Comparison of ENCODE assay signal across 1 cellular context in genomic region chr10:75209325-75210192, GRCh38.
TF ChIP-seq lines count a peak whose summit lies in the region.

No MANE protein-coding gene starts in this region.

TF ChIP-seq in K562, 482 proteins besides CTCF, POLR2A, EP300 and RAD21 (continued from another document and continues in another):
- TF ChIP-seq GABPB1 (CRISPR knock-in tag; IDR thresholded peaks at IDR 0.05) (no peak), TFAM (CRISPR knock-in tag; conservative IDR thresholded peaks at IDR 0.05) (no peak), PHB (CRISPR knock-in tag; IDR thresholded peaks at IDR 0.05) (0 out of 2 replicates have a peak, but pooled peaks have one; percentile 41), E2F5 (CRISPR knock-in tag; IDR thresholded peaks at IDR 0.05) (no peak; the same call in 1 of the 2 replicates), SRSF9 (IDR thresholded peaks at IDR 0.05; ENCODE audit: borderline replicate concordance, low read depth, low read length) (no peak), CBX2 (IDR thresholded peaks at IDR 0.05; ENCODE audit: insufficient read depth, low read length, poor library complexity, severe bottlenecking) (no peak), HMGN3 (IDR thresholded peaks at IDR 0.05; ENCODE audit: borderline replicate concordance, extremely low read depth, insufficient read length, low read depth, low read length) (no peak), RAD51 (IDR thresholded peaks at IDR 0.05; ENCODE audit: borderline replicate concordance, low read depth) (no peak; the same call in 1 of the 2 replicates), SRF (CRISPR knock-in tag; IDR thresholded peaks at IDR 0.05) (no peak), RBM25 (IDR thresholded peaks at IDR 0.05; ENCODE audit: low read depth, low read length, severe bottlenecking) (no peak), PRMT5 (CRISPR knock-in tag; IDR thresholded peaks at IDR 0.05) (no peak), POLR2B (IDR thresholded peaks at IDR 0.05; ENCODE audit: low read depth, partially characterized antibody) (peak; percentile 59), SRSF3 (IDR thresholded peaks at IDR 0.05; ENCODE audit: insufficient read depth, low read length) (no peak), PRDM10 (IDR thresholded peaks at IDR 0.05; ENCODE audit: partially characterized antibody) (no peak), GABPB2 (CRISPR knock-in tag; conservative IDR thresholded peaks at IDR 0.05) (no peak), FIP1L1 (IDR thresholded peaks at IDR 0.05; ENCODE audit: low read depth, low read length, poor library complexity, severe bottlenecking) (no peak), ZNF133 (CRISPR knock-in tag; IDR thresholded peaks at IDR 0.05) (peak; percentile 78; the same call in 1 of the 2 replicates), NFXL1 (CRISPR knock-in tag; IDR thresholded peaks at IDR 0.05) (peak; percentile 60; the same call in 1 of the 2 replicates), MXI1 (IDR thresholded peaks at IDR 0.05; ENCODE audit: low read depth, low read length) (no peak), PYGO2 (tag; IDR thresholded peaks at IDR 0.05) (peak; percentile 90), ZNF165 (CRISPR knock-in tag; IDR thresholded peaks at IDR 0.05; ENCODE audit: borderline replicate concordance) (peak; percentile 73; the same call in 1 of the 2 replicates), SP2 (IDR thresholded peaks at IDR 0.05; ENCODE audit: extremely low read depth, low read depth, low read length, poor library complexity, severe bottlenecking) (no peak), RBM22 (IDR thresholded peaks at IDR 0.05; ENCODE audit: low read depth, low read length, poor library complexity, severe bottlenecking) (no peak), CHD4 (IDR thresholded peaks at IDR 0.05; ENCODE audit: insufficient read depth, insufficient replicate concordance, low read depth, low read length, poor library complexity, severe bottlenecking) (peak; percentile 39), HDAC1 (IDR thresholded peaks at IDR 0.05) (peak in 1 of 2 experiments; percentile 71; a peak in 1 of 4 replicates), ZNF584 (CRISPR knock-in tag; IDR thresholded peaks at IDR 0.05; ENCODE audit: low read depth) (peak; percentile 97), SNRNP70 (optimal IDR thresholded peaks at IDR 0.05; ENCODE audit: low read depth, low read length) (no peak), DMBX1 (CRISPR knock-in tag; IDR thresholded peaks at IDR 0.05; ENCODE audit: borderline replicate concordance) (peak; percentile 97), ZBTB7A (IDR thresholded peaks at IDR 0.05; ENCODE audit: borderline replicate concordance, control insufficient read depth, low read depth, low read length) (no peak), ETV6 (IDR thresholded peaks at IDR 0.05; ENCODE audit: borderline replicate concordance in 1 of 2, low read depth in 2 of 2, low read length in 1 of 2) (no peak), ETV6 (CRISPR knock-in tag; IDR thresholded peaks at IDR 0.05; ENCODE audit: borderline replicate concordance) (no peak), HMG20A (CRISPR knock-in tag; conservative IDR thresholded peaks at IDR 0.05) (no peak), KDM4B (IDR thresholded peaks at IDR 0.05; ENCODE audit: borderline replicate concordance in 2 of 2, low read depth in 1 of 2) (no peak; a peak in 1 of 4 replicates), FOXP1 (CRISPR knock-in tag; IDR thresholded peaks at IDR 0.05) (no peak), DEAF1 (CRISPR knock-in tag; IDR thresholded peaks at IDR 0.05) (no peak), KDM1A (IDR thresholded peaks at IDR 0.05) (peak in 1 of 2 experiments; percentile 26; a peak in 1 of 4 replicates)
- TF ChIP-seq, protein P1, sequence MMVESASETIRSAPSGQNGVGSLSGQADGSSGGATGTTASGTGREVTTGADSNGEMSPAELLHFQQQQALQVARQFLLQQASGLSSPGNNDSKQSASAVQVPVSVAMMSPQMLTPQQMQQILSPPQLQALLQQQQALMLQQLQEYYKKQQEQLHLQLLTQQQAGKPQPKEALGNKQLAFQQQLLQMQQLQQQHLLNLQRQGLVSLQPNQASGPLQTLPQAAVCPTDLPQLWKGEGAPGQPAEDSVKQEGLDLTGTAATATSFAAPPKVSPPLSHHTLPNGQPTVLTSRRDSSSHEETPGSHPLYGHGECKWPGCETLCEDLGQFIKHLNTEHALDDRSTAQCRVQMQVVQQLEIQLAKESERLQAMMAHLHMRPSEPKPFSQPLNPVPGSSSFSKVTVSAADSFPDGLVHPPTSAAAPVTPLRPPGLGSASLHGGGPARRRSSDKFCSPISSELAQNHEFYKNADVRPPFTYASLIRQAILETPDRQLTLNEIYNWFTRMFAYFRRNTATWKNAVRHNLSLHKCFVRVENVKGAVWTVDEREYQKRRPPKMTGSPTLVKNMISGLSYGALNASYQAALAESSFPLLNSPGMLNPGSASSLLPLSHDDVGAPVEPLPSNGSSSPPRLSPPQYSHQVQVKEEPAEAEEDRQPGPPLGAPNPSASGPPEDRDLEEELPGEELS (CRISPR knock-in tag; IDR thresholded peaks at IDR 0.05; ENCODE audit: borderline replicate concordance), result no peak
- TF ChIP-seq, protein P2, sequence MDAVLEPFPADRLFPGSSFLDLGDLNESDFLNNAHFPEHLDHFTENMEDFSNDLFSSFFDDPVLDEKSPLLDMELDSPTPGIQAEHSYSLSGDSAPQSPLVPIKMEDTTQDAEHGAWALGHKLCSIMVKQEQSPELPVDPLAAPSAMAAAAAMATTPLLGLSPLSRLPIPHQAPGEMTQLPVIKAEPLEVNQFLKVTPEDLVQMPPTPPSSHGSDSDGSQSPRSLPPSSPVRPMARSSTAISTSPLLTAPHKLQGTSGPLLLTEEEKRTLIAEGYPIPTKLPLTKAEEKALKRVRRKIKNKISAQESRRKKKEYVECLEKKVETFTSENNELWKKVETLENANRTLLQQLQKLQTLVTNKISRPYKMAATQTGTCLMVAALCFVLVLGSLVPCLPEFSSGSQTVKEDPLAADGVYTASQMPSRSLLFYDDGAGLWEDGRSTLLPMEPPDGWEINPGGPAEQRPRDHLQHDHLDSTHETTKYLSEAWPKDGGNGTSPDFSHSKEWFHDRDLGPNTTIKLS (IDR thresholded peaks at IDR 0.05; ENCODE audit: borderline replicate concordance, low read depth), result no peak
- TF ChIP-seq, protein P3, sequence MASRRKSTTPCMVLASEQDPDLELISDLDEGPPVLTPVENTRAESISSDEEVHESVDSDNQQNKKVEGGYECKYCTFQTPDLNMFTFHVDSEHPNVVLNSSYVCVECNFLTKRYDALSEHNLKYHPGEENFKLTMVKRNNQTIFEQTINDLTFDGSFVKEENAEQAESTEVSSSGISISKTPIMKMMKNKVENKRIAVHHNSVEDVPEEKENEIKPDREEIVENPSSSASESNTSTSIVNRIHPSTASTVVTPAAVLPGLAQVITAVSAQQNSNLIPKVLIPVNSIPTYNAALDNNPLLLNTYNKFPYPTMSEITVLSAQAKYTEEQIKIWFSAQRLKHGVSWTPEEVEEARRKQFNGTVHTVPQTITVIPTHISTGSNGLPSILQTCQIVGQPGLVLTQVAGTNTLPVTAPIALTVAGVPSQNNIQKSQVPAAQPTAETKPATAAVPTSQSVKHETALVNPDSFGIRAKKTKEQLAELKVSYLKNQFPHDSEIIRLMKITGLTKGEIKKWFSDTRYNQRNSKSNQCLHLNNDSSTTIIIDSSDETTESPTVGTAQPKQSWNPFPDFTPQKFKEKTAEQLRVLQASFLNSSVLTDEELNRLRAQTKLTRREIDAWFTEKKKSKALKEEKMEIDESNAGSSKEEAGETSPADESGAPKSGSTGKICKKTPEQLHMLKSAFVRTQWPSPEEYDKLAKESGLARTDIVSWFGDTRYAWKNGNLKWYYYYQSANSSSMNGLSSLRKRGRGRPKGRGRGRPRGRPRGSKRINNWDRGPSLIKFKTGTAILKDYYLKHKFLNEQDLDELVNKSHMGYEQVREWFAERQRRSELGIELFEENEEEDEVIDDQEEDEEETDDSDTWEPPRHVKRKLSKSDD (conservative IDR thresholded peaks at IDR 0.05; ENCODE audit: low read length), result no peak
- TF ChIP-seq, protein P4, sequence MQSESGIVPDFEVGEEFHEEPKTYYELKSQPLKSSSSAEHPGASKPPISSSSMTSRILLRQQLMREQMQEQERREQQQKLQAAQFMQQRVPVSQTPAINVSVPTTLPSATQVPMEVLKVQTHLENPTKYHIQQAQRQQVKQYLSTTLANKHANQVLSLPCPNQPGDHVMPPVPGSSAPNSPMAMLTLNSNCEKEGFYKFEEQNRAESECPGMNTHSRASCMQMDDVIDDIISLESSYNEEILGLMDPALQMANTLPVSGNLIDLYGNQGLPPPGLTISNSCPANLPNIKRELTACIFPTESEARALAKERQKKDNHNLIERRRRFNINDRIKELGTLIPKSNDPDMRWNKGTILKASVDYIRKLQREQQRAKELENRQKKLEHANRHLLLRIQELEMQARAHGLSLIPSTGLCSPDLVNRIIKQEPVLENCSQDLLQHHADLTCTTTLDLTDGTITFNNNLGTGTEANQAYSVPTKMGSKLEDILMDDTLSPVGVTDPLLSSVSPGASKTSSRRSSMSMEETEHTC (IDR thresholded peaks at IDR 0.05), result no peak
- TF ChIP-seq, protein P5, sequence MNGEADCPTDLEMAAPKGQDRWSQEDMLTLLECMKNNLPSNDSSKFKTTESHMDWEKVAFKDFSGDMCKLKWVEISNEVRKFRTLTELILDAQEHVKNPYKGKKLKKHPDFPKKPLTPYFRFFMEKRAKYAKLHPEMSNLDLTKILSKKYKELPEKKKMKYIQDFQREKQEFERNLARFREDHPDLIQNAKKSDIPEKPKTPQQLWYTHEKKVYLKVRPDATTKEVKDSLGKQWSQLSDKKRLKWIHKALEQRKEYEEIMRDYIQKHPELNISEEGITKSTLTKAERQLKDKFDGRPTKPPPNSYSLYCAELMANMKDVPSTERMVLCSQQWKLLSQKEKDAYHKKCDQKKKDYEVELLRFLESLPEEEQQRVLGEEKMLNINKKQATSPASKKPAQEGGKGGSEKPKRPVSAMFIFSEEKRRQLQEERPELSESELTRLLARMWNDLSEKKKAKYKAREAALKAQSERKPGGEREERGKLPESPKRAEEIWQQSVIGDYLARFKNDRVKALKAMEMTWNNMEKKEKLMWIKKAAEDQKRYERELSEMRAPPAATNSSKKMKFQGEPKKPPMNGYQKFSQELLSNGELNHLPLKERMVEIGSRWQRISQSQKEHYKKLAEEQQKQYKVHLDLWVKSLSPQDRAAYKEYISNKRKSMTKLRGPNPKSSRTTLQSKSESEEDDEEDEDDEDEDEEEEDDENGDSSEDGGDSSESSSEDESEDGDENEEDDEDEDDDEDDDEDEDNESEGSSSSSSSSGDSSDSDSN (IDR thresholded peaks at IDR 0.05; ENCODE audit: borderline replicate concordance in 1 of 2, low read depth in 2 of 2, low read length in 2 of 2), result no peak; a peak in 1 of 4 replicates
- TF ChIP-seq, protein P6, sequence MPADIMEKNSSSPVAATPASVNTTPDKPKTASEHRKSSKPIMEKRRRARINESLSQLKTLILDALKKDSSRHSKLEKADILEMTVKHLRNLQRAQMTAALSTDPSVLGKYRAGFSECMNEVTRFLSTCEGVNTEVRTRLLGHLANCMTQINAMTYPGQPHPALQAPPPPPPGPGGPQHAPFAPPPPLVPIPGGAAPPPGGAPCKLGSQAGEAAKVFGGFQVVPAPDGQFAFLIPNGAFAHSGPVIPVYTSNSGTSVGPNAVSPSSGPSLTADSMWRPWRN (IDR thresholded peaks at IDR 0.05; ENCODE audit: low read depth), result 0 out of 2 replicates have a peak, but pooled peaks have one; percentile 11
